In genomic region chr6:157216570-157216969, GRCh38 we compare ENCODE assay signal across 17 cellular contexts.
DNase-seq lines count a peak whose midpoint lies in the region; ATAC-seq and TF ChIP-seq lines count a peak whose summit lies in the region.
"Had no signal": no experiment of that assay in that cellular context is flagged by ENCODE, and none has a peak within 500 bp of the region (broad histone marks: within the 10 kb centered on the region; RNA-seq: fewer than 3 reads in every experiment).

No MANE protein-coding gene starts in this region.

- H3K27me3 ChIP-seq in upper lobe of right lung = no peaks in the 10 kb centered on the region
- H3K27me3 ChIP-seq: BE2C had no signal

- H3K36me3 ChIP-seq in upper lobe of right lung = no peaks in the 10 kb centered on the region
- H3K36me3 ChIP-seq: BE2C had no signal

- H3K9me3 ChIP-seq in upper lobe of right lung = no peaks in the 10 kb centered on the region
- H3K9me3 ChIP-seq: BE2C had no signal

- no peak overlapping the region for H3K27ac ChIP-seq in upper lobe of right lung
- H3K27ac ChIP-seq: PC-9 had no signal

- no peaks in the 10 kb centered on the region for H3K4me1 ChIP-seq in upper lobe of right lung
- H3K4me1 ChIP-seq: BE2C had no signal

- H3K36me3 Mint-ChIP-seq in activated naive CD8-positive, alpha-beta T cell treated with anti-CD3 and anti-CD28 coated beads, Interleukin-2, amount 10 ng/mL, durations not matched to agents 7 days and 5 days = no peaks in the 10 kb centered on the region
- H3K36me3 Mint-ChIP-seq in activated naive CD8-positive, alpha-beta T cell treated with anti-CD3 and anti-CD28 coated beads for 36 hours = no peaks in the 10 kb centered on the region
- peaks cover 2% of the 10 kb centered on the region for H3K36me3 Mint-ChIP-seq in activated T-helper 1 cell treated with anti-CD3 and anti-CD28 coated beads, Interleukin-12 subunit alpha, Interleukin-12 subunit beta, Interleukin-2, Interleukin-4 antibody, amounts not matched to agents 30 ng/mL and 10 ng/mL and 1 ng/mL, durations not matched to agents 14 hours and 24 hours and 36 hours (ENCODE audit: low read depth)
- H3K36me3 Mint-ChIP-seq in nephron progenitor cell (ENCODE audit: low read depth) = peaks cover 9% of the 10 kb centered on the region

- POLR2A ChIA-PET in activated naive CD8-positive, alpha-beta T cell treated with anti-CD3 and anti-CD28 coated beads, Interleukin-2, amount 10 ng/mL, durations not matched to agents 7 days and 5 days (lab: Charles Lee) = no interaction called here

- H3K27ac Mint-ChIP-seq in activated naive CD8-positive, alpha-beta T cell treated with anti-CD3 and anti-CD28 coated beads, Interleukin-2, amount 10 ng/mL, durations not matched to agents 7 days and 5 days = peak overlapping the region; percentile 49
- H3K27ac Mint-ChIP-seq in activated naive CD8-positive, alpha-beta T cell treated with anti-CD3 and anti-CD28 coated beads for 36 hours = no peak overlapping the region
- H3K27ac Mint-ChIP-seq in activated T-helper 1 cell treated with anti-CD3 and anti-CD28 coated beads, Interleukin-12 subunit alpha, Interleukin-12 subunit beta, Interleukin-2, Interleukin-4 antibody, amounts not matched to agents 30 ng/mL and 10 ng/mL and 1 ng/mL, durations not matched to agents 14 hours and 24 hours and 36 hours = peak overlapping the region; percentile 24
- peak overlapping the region; percentile 73 for H3K27ac Mint-ChIP-seq in nephron progenitor cell
- H3K27ac Mint-ChIP-seq: HFFc6 had no signal

- H3K9me3 Mint-ChIP-seq in activated naive CD8-positive, alpha-beta T cell treated with anti-CD3 and anti-CD28 coated beads, Interleukin-2, amount 10 ng/mL, durations not matched to agents 7 days and 5 days = no peaks in the 10 kb centered on the region
- H3K9me3 Mint-ChIP-seq in activated naive CD8-positive, alpha-beta T cell treated with anti-CD3 and anti-CD28 coated beads for 36 hours = no peaks in the 10 kb centered on the region
- no peaks in the 10 kb centered on the region for H3K9me3 Mint-ChIP-seq in activated T-helper 1 cell treated with anti-CD3 and anti-CD28 coated beads, Interleukin-12 subunit alpha, Interleukin-12 subunit beta, Interleukin-2, Interleukin-4 antibody, amounts not matched to agents 30 ng/mL and 10 ng/mL and 1 ng/mL, durations not matched to agents 14 hours and 24 hours and 36 hours
- no peaks in the 10 kb centered on the region for H3K9me3 Mint-ChIP-seq in nephron progenitor cell
- H3K9me3 Mint-ChIP-seq: HFFc6 had no signal

- H3K27me3 Mint-ChIP-seq in activated naive CD8-positive, alpha-beta T cell treated with anti-CD3 and anti-CD28 coated beads, Interleukin-2, amount 10 ng/mL, durations not matched to agents 7 days and 5 days = no peaks in the 10 kb centered on the region
- no peaks in the 10 kb centered on the region for H3K27me3 Mint-ChIP-seq in activated naive CD8-positive, alpha-beta T cell treated with anti-CD3 and anti-CD28 coated beads for 36 hours
- H3K27me3 Mint-ChIP-seq in activated T-helper 1 cell treated with anti-CD3 and anti-CD28 coated beads, Interleukin-12 subunit alpha, Interleukin-12 subunit beta, Interleukin-2, Interleukin-4 antibody, amounts not matched to agents 30 ng/mL and 10 ng/mL and 1 ng/mL, durations not matched to agents 14 hours and 24 hours and 36 hours (ENCODE audit: insufficient read depth) = peaks cover 3% of the 10 kb centered on the region
- peaks cover 9% of the 10 kb centered on the region for H3K27me3 Mint-ChIP-seq in nephron progenitor cell (ENCODE audit: low read depth, poor library complexity)

- DNase-seq in activated naive CD8-positive, alpha-beta T cell treated with anti-CD3 and anti-CD28 coated beads, Interleukin-2, amount 10 ng/mL, durations not matched to agents 7 days and 5 days = no peak
- no peak for DNase-seq in activated naive CD8-positive, alpha-beta T cell treated with anti-CD3 and anti-CD28 coated beads for 36 hours
- no peak for DNase-seq in activated T-helper 1 cell treated with anti-CD3 and anti-CD28 coated beads, Interleukin-12 subunit alpha, Interleukin-12 subunit beta, Interleukin-2, Interleukin-4 antibody, amounts not matched to agents 30 ng/mL and 10 ng/mL and 1 ng/mL, durations not matched to agents 14 hours and 24 hours and 36 hours (ENCODE audit: low spot score)
- DNase-seq in nephron progenitor cell (no peak), upper lobe of right lung (peak; percentile 40), OCI-M1 (lab: John Stamatoyannopoulos, UW) (no peak), amygdala (lab: John Stamatoyannopoulos, UW) (no peak)
- DNase-seq: BE2C; DMS153; GOT3; HFFc6; NCI-H1048; NCI-H2107; NCI-H226; NCI-H526 treated with DMSO at 0.1 percent for 48 hours; NK-92 treated with Interleukin-12 subunit alpha and Interleukin-12 subunit beta, amount 100 ng/mL, for 24 hours; PC-9 had no signal

- H3K4me3 ChIP-seq in upper lobe of right lung = no peak overlapping the region
- H3K4me3 ChIP-seq: PC-9 had no signal

- intact Hi-C loops in activated T-helper 1 cell treated with anti-CD3 and anti-CD28 coated beads, Interleukin-12 subunit alpha, Interleukin-12 subunit beta, Interleukin-2, Interleukin-4 antibody, amounts not matched to agents 30 ng/mL and 10 ng/mL and 1 ng/mL, durations not matched to agents 14 hours and 24 hours and 36 hours (cut with micrococcal nuclease) = no loop called here
- intact Hi-C loops in upper lobe of right lung (cut with DNase I) = no loop called here

- peaks cover 7% of the 10 kb centered on the region for H3K4me1 Mint-ChIP-seq in activated naive CD8-positive, alpha-beta T cell treated with anti-CD3 and anti-CD28 coated beads, Interleukin-2, amount 10 ng/mL, durations not matched to agents 7 days and 5 days
- H3K4me1 Mint-ChIP-seq in activated naive CD8-positive, alpha-beta T cell treated with anti-CD3 and anti-CD28 coated beads for 36 hours = peaks cover 6% of the 10 kb centered on the region
- peaks cover 11% of the 10 kb centered on the region for H3K4me1 Mint-ChIP-seq in activated T-helper 1 cell treated with anti-CD3 and anti-CD28 coated beads, Interleukin-12 subunit alpha, Interleukin-12 subunit beta, Interleukin-2, Interleukin-4 antibody, amounts not matched to agents 30 ng/mL and 10 ng/mL and 1 ng/mL, durations not matched to agents 14 hours and 24 hours and 36 hours (ENCODE audit: low read depth)
- H3K4me1 Mint-ChIP-seq in nephron progenitor cell = peaks cover 53% of the 10 kb centered on the region

- TF ChIP-seq CTCF in nephron progenitor cell (IDR thresholded peaks at IDR 0.05) (no peak), upper lobe of right lung (IDR thresholded peaks at IDR 0.05) (no peak)

- no peak for ATAC-seq in activated naive CD8-positive, alpha-beta T cell treated with anti-CD3 and anti-CD28 coated beads, Interleukin-2, amount 10 ng/mL, durations not matched to agents 7 days and 5 days (ENCODE audit: low read depth)
- ATAC-seq in upper lobe of right lung = no peak

- H3K4me3 Mint-ChIP-seq in activated naive CD8-positive, alpha-beta T cell treated with anti-CD3 and anti-CD28 coated beads, Interleukin-2, amount 10 ng/mL, durations not matched to agents 7 days and 5 days = no peak overlapping the region
- H3K4me3 Mint-ChIP-seq in activated naive CD8-positive, alpha-beta T cell treated with anti-CD3 and anti-CD28 coated beads for 36 hours = no peak overlapping the region
- no peak overlapping the region for H3K4me3 Mint-ChIP-seq in activated T-helper 1 cell treated with anti-CD3 and anti-CD28 coated beads, Interleukin-12 subunit alpha, Interleukin-12 subunit beta, Interleukin-2, Interleukin-4 antibody, amounts not matched to agents 30 ng/mL and 10 ng/mL and 1 ng/mL, durations not matched to agents 14 hours and 24 hours and 36 hours
- H3K4me3 Mint-ChIP-seq in nephron progenitor cell = no peak overlapping the region
- H3K4me3 Mint-ChIP-seq: HFFc6 had no signal
